ENCODE assay signal across 35 cellular contexts in the genomic region with DNA sequence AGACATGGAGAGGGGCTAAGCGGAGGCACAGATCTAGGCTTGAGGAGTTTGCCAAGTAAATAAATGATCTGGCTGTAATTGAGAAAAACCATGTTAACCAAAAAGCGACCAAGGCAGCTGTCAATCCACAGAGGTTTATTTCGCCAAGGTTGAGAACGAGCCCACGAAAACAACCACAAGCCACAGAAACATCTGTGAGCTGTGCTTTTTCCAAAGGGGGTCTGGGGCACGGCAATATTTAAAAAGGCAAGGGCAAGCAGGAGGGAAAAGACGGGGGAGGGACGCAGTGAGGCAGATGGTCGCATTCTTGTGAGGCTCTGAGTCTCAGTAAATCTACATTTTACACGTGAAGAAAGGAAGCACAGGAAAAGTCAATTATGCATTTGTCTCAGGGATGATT. TPM values are rescaled to one million over a fixed set of nuclear protein-coding genes. Genes with fewer than 3 reads are reported as not detected.
DNase-seq lines count a peak whose midpoint lies in the region; ATAC-seq, FAIRE-seq and TF ChIP-seq lines count a peak whose summit lies in the region.
"Had no signal": no experiment of that assay in that cellular context is flagged by ENCODE, and none has a peak within 500 bp of the region (broad histone marks: within the 10 kb centered on the region; RNA-seq: fewer than 3 reads in every experiment).

No MANE protein-coding gene starts in this region.

- H3K18ac ChIP-seq in H9 (ENCODE audit: insufficient read length, low read depth, low read length) = no peak overlapping the region

- H3K4me3 ChIP-seq in HepG2 (replicated peaks in 1 of 3; ENCODE audit: insufficient read depth in 1 of 3, low read depth in 2 of 3, low read length in 3 of 3) (no peak overlapping the region), upper lobe of left lung (no peak overlapping the region)
- H3K4me3 ChIP-seq: heart left ventricle, prostate gland, sigmoid colon, tibial artery had no signal

- FAIRE-seq in HepG2 (lab: Jason Lieb, UNC) = no peak
- FAIRE-seq: G401.6 had no signal

- H2BK120ac ChIP-seq in H9 (ENCODE audit: low read depth, low read length, poor library complexity, severe bottlenecking) = no peak overlapping the region

- H3K14ac ChIP-seq in H9 (ENCODE audit: insufficient read depth, low read length) = no peak overlapping the region

- no TSS peak for BruUV-seq in HepG2 (replicated peaks; lab: Mats Ljungman, UMichigan)

- H2BK20ac ChIP-seq in H9 (ENCODE audit: low read depth, low read length, poor library complexity, severe bottlenecking) = no peak overlapping the region

- H3K23ac ChIP-seq in H9 (ENCODE audit: insufficient read length, low read depth, low read length) = no peak overlapping the region

- no peak overlapping the region for H2AK5ac ChIP-seq in H9 (ENCODE audit: insufficient read length, low read length)

- POLR2A ChIA-PET in WTC11 (lab: Charles Lee) = no interaction called here
- POLR2A ChIA-PET in HepG2 (lab: Yijun Ruan, JAX) = interaction anchor here (1.0 kb wide), 1 partner anchor 78 kb away, joined by 3 read pairs; the partner anchor contains the start of gene MARCHF6

- H3K4me1 Mint-ChIP-seq in H9 (peaks cover 26 to 29% of the 10 kb centered on the region in 2 experiments), WTC11 (peaks cover 34% of the 10 kb centered on the region)
- H3K4me1 Mint-ChIP-seq in stimulated activated naive CD8-positive, alpha-beta T cell treated with anti-CD3 and anti-CD28 coated beads, Interleukin-15, Interleukin-2, amounts not matched to agents 100 ng/mL and 50 ng/mL, for 24 hours (ENCODE audit: low read depth) = peaks cover 12% of the 10 kb centered on the region

- in situ Hi-C loops in HepG2 (cut with HindIII; ENCODE audit: extremely low pct_ligation_motif_present, low pct_unique_long_range_greater_than_20kb) = no loop called here
- in situ Hi-C loops in GM13977 (cut with MboI; ENCODE audit: low pct_unique_long_range_greater_than_20kb, low sequenced_read_pairs, unreplicated experiment) = no loop called here

- no peak for DNase-seq in H9
- DNase-seq in WTC11 (ENCODE audit: low spot score) = no peak
- no peak for DNase-seq in HepG2 (ENCODE audit: low spot score)
- no peak for DNase-seq in upper lobe of left lung
- DNase-seq in GM13977 (ENCODE audit: low spot score) = no peak
- DNase-seq: activated CD4-positive, alpha-beta T cell treated with anti-CD3 and anti-CD28 coated beads for 1 hour; activated CD8-positive, alpha-beta T cell treated with anti-CD3 and anti-CD28 coated beads for 36 hours; activated gamma-delta T cell; activated T-cell treated with anti-CD3 and anti-CD28 coated beads, Interleukin-2, amount 50 U/mL, for 1 hour; brain microvascular endothelial cell; C1 segment of cervical spinal cord; COR-L47; DMS53; effector CD4-positive, alpha-beta T cell; H7; heart left ventricle; KG1; mammary epithelial cell; MM.1S; NCI-H1417; NCI-H2081; NCI-H226; NCI-H774; RPMI8226; sigmoid colon; SK-N-SH; stimulated activated CD4-positive, alpha-beta T cell treated with anti-CD3 and anti-CD28 coated beads, Interleukin-4, amount 100 ng/mL, for 4 hours; stimulated activated naive CD4-positive, alpha-beta T cell; T-helper 2 cell; tibial artery had no signal

- no peak overlapping the region for H2BK5ac ChIP-seq in H9 (ENCODE audit: insufficient read length, low read length)

- H3K27ac ChIP-seq in H9 (ENCODE audit: insufficient read length, low read depth, low read length) (no peak overlapping the region), HepG2 (ENCODE audit: extremely low read length, insufficient read depth, low read length) (no peak overlapping the region), upper lobe of left lung (no peak overlapping the region)
- H3K27ac ChIP-seq: brain microvascular endothelial cell, heart left ventricle, neutrophil, prostate gland, sigmoid colon, tibial artery had no signal

- H2BK12ac ChIP-seq in H9 (ENCODE audit: insufficient read length, low read depth, low read length) = no peak overlapping the region

- H3K4me1 ChIP-seq in H9 (ENCODE audit: insufficient read depth, low read length) (peaks cover 4% of the 10 kb centered on the region; the same call in 1 of the 2 replicates), HepG2 (ENCODE audit: insufficient read depth, low read length) (peaks cover 23% of the 10 kb centered on the region), upper lobe of left lung (no peaks in the 10 kb centered on the region)
- H3K4me1 ChIP-seq: heart left ventricle, prostate gland, sigmoid colon, tibial artery had no signal

- no CpG with 5 or more reads among the region's 10 CpGs for whole genome bisulfite sequencing in H9 (ENCODE audit: extremely low coverage, insufficient read length, low lambda C conversion rate)
- 87% methylated on average over 10 of the region's 10 CpGs for WGBS in HepG2 (ENCODE audit: low lambda C conversion rate)
- WGBS in upper lobe of left lung, 2 donors = 61 to 78% methylated on average over 10 of the region's 10 CpGs

- H4K20me1 ChIP-seq in H9 (ENCODE audit: control insufficient read depth, insufficient read depth, insufficient read length) (no peaks in the 10 kb centered on the region), HepG2 (ENCODE audit: insufficient read depth, low read length) (no peaks in the 10 kb centered on the region)

- no peak overlapping the region for H3K56ac ChIP-seq in H9 (ENCODE audit: insufficient read length, low read depth, low read length)

- no peak overlapping the region for H3K4ac ChIP-seq in H9 (ENCODE audit: low read depth, low read length)

- H3K79me1 ChIP-seq in H9 (ENCODE audit: insufficient read depth, low read depth, low read length, poor library complexity, severe bottlenecking) = no peaks in the 10 kb centered on the region

- peaks cover 0 to 7% (median 5%) of the 10 kb centered on the region in 3 experiments; a peak in 3 of 7 replicates for H3K36me3 Mint-ChIP-seq in H9 (ENCODE audit: insufficient read depth in 1 of 3, low read depth in 3 of 3)
- peaks cover 3% of the 10 kb centered on the region for H3K36me3 Mint-ChIP-seq in WTC11
- H3K36me3 Mint-ChIP-seq in stimulated activated naive CD8-positive, alpha-beta T cell treated with anti-CD3 and anti-CD28 coated beads, Interleukin-15, Interleukin-2, amounts not matched to agents 100 ng/mL and 50 ng/mL, for 24 hours (ENCODE audit: low read depth) = no peaks in the 10 kb centered on the region

- H4K8ac ChIP-seq in H9 (replicated peaks; ENCODE audit: insufficient read length, low read depth, low read length) = no peak overlapping the region

- no peak for TF ChIP-seq POLR2A in HepG2 (IDR thresholded peaks at IDR 0.05; ENCODE audit: insufficient read depth in 1 of 2, low read depth in 2 of 2, low read length in 2 of 2)
- TF ChIP-seq POLR2A in upper lobe of left lung (IDR thresholded peaks at IDR 0.05) = no peak

- H3K4me3 Mint-ChIP-seq in H9 (no peak overlapping the region), WTC11 (no peak overlapping the region)
- no peak overlapping the region for H3K4me3 Mint-ChIP-seq in stimulated activated naive CD8-positive, alpha-beta T cell treated with anti-CD3 and anti-CD28 coated beads, Interleukin-15, Interleukin-2, amounts not matched to agents 100 ng/mL and 50 ng/mL, for 24 hours
- H3K4me3 Mint-ChIP-seq: activated CD8-positive, alpha-beta T cell treated with anti-CD3 and anti-CD28 coated beads for 36 hours had no signal

- no peaks in the 10 kb centered on the region for H3K79me2 ChIP-seq in H9 (ENCODE audit: insufficient read depth, low read length)
- no peaks in the 10 kb centered on the region for H3K79me2 ChIP-seq in HepG2 (ENCODE audit: insufficient read depth, low read length)

- H3K27me3 Mint-ChIP-seq in H9 (ENCODE audit: low read depth) (no peaks in the 10 kb centered on the region; the same call in 1 of the 2 replicates), WTC11 (ENCODE audit: low read depth) (no peaks in the 10 kb centered on the region; the same call in 1 of the 2 replicates)
- H3K27me3 Mint-ChIP-seq in stimulated activated naive CD8-positive, alpha-beta T cell treated with anti-CD3 and anti-CD28 coated beads, Interleukin-15, Interleukin-2, amounts not matched to agents 100 ng/mL and 50 ng/mL, for 24 hours = peaks cover 5% of the 10 kb centered on the region

- H4K5ac ChIP-seq in H9 (ENCODE audit: insufficient read length, low read depth, low read length) = no peak overlapping the region

- no peaks in the 10 kb centered on the region for H3K27me3 ChIP-seq in H9 (ENCODE audit: insufficient read depth, low read length)
- H3K27me3 ChIP-seq in HepG2 (ENCODE audit: control insufficient read depth in 1 of 2, insufficient read depth in 2 of 2, low read length in 2 of 2) = no peaks in the 10 kb centered on the region
- no peaks in the 10 kb centered on the region for H3K27me3 ChIP-seq in upper lobe of left lung
- H3K27me3 ChIP-seq: brain microvascular endothelial cell, heart left ventricle, sigmoid colon, tibial artery had no signal

- ATAC-seq in WTC11 (no peak), HepG2 (no peak), HG03457 (IDR thresholded peaks at IDR 0.05; ENCODE audit: unreplicated experiment) (no peak), upper lobe of left lung (ENCODE audit: low FRiP score in 2 of 2) (no peak)
- ATAC-seq: activated CD8-positive, alpha-beta T cell treated with anti-CD3 and anti-CD28 coated beads for 36 hours; heart left ventricle had no signal

- CTCF ChIA-PET in WTC11 (lab: Charles Lee) = interaction anchor here (0.9 to 1.4 kb wide), 2 partner anchors 9 to 89 kb away, joined by 3 to 10 read pairs; no protein-coding TSS in a partner anchor
- CTCF ChIA-PET in HepG2 (lab: Yijun Ruan, JAX; ENCODE audit: low intra/inter-chr PET ratio, low total read pairs) = no interaction called here

- H2AFZ ChIP-seq in H9 (ENCODE audit: low read length) (no peak overlapping the region), HepG2 (ENCODE audit: low read length) (no peak overlapping the region)

- H3K9me3 Mint-ChIP-seq in H9 (peaks cover 3 to 6% of the 10 kb centered on the region in 2 experiments; a peak in 4 of 5 replicates), WTC11 (no peaks in the 10 kb centered on the region)
- H3K9me3 Mint-ChIP-seq in stimulated activated naive CD8-positive, alpha-beta T cell treated with anti-CD3 and anti-CD28 coated beads, Interleukin-15, Interleukin-2, amounts not matched to agents 100 ng/mL and 50 ng/mL, for 24 hours = no peaks in the 10 kb centered on the region
- H3K9me3 Mint-ChIP-seq: activated CD8-positive, alpha-beta T cell treated with anti-CD3 and anti-CD28 coated beads for 36 hours had no signal

- TF ChIP-seq CTCF in H9 (conservative IDR thresholded peaks at IDR 0.05) (no peak), WTC11 (IDR thresholded peaks at IDR 0.05) (no peak), HepG2 (CRISPR knock-in tag; IDR thresholded peaks at IDR 0.05) (no peak), upper lobe of left lung (IDR thresholded peaks at IDR 0.05) (no peak), GM13977 (IDR thresholded peaks at IDR 0.05; ENCODE audit: extremely low read depth, insufficient read depth, missing control alignments) (no peak)

- H3K9me3 ChIP-seq in H9 (ENCODE audit: control insufficient read depth, low read depth, low read length) (no peaks in the 10 kb centered on the region), HepG2 (ENCODE audit: low read length) (no peaks in the 10 kb centered on the region), upper lobe of left lung (no peaks in the 10 kb centered on the region)
- H3K9me3 ChIP-seq: neutrophil, prostate gland, sigmoid colon, SK-N-SH, tibial artery had no signal

- TF ChIP-seq EP300 in HepG2 (IDR thresholded peaks at IDR 0.05; ENCODE audit: low read depth in 2 of 2, low read length in 2 of 2) = no peak
- no peak for TF ChIP-seq EP300 in HepG2 (CRISPR knock-in tag; IDR thresholded peaks at IDR 0.05; ENCODE audit: borderline replicate concordance)
- TF ChIP-seq EP300 in upper lobe of left lung (IDR thresholded peaks at IDR 0.05) = no peak

- H4K91ac ChIP-seq in H9 (ENCODE audit: insufficient read length, low read depth, low read length) = no peak overlapping the region

- no peaks in the 10 kb centered on the region for H3K23me2 ChIP-seq in H9 (ENCODE audit: insufficient read length, low read depth, low read length, poor library complexity, severe bottlenecking)

- intact Hi-C loops in HepG2 (cut with micrococcal nuclease; ENCODE audit: unreplicated experiment) = no loop called here

- no peak overlapping the region for H3T11ph ChIP-seq in H9 (ENCODE audit: low read length)

- H2BK15ac ChIP-seq in H9 (ENCODE audit: low read depth, low read length) = no peak overlapping the region

- H3K9ac ChIP-seq in H9 (ENCODE audit: extremely low read depth, insufficient read length, low read length) = no peak overlapping the region
- no peak overlapping the region for H3K9ac ChIP-seq in HepG2 (ENCODE audit: insufficient read depth, low read depth, low read length)
- H3K9ac ChIP-seq: SK-N-SH had no signal

- TF ChIP-seq RAD21 in HepG2 (CRISPR knock-in tag; IDR thresholded peaks at IDR 0.05) = no peak

- H3K36me3 ChIP-seq in HepG2 (replicated peaks in 1 of 2; ENCODE audit: control insufficient read depth in 1 of 2, insufficient read depth in 2 of 2, low read length in 2 of 2) (no peaks in the 10 kb centered on the region; a peak in 1 of 5 replicates), upper lobe of left lung (no peaks in the 10 kb centered on the region)
- H3K36me3 ChIP-seq: brain microvascular endothelial cell, neutrophil, prostate gland had no signal

- H3K4me2 ChIP-seq in H9 (ENCODE audit: insufficient read depth, insufficient read length, low read length) (no peak overlapping the region), HepG2 (ENCODE audit: low read depth, low read length) (0 out of 2 replicates have a peak overlapping the region, but pooled peaks have one; percentile 4)
- H3K4me2 ChIP-seq: SK-N-SH had no signal

- peak overlapping the region; percentile 34 to 82 (median 55); a peak in 6 of 7 replicates for H3K27ac Mint-ChIP-seq in H9
- H3K27ac Mint-ChIP-seq in WTC11 = peak overlapping the region; percentile 63
- peak overlapping the region; percentile 22 for H3K27ac Mint-ChIP-seq in stimulated activated naive CD8-positive, alpha-beta T cell treated with anti-CD3 and anti-CD28 coated beads, Interleukin-15, Interleukin-2, amounts not matched to agents 100 ng/mL and 50 ng/mL, for 24 hours
- H3K27ac Mint-ChIP-seq: activated CD8-positive, alpha-beta T cell treated with anti-CD3 and anti-CD28 coated beads for 36 hours had no signal

RNA-seq across cellular contexts. Expression of gene CCT5, which starts 25.4 kb away (rescaled TPM):
- total RNA-seq in H9 (2021) (530 and 532 TPM in 2 replicates), WTC11 (2021) (481 to 548 TPM (median 496 TPM) in 3 replicates), HepG2 (2016; rRNA removed; fragmentation: Illumina TruSeq; extraction: Trizol) (708 and 1,053 TPM in 2 replicates), upper lobe of left lung (100 to 1,000 TPM in 4 of 6 donors, 10 to 100 TPM in 2; 33.5 to 191 (median 103) TPM)
- total RNA-seq in HepG2 (2016; cell fraction: cytosol; rRNA removed; fragmentation: Illumina TruSeq; extraction: Trizol; ENCODE audit: low read depth) = 114 and 133 TPM in 2 replicates
- 720 and 1,097 TPM in 2 replicates for total RNA-seq in HepG2 (2016; cell fraction: insoluble cytoplasmic fraction; rRNA removed; fragmentation: Illumina TruSeq; extraction: Trizol)
- total RNA-seq in HepG2 (2016; cell fraction: membrane; rRNA removed; fragmentation: Illumina TruSeq; extraction: Trizol) = 191 and 222 TPM in 2 replicates
- total RNA-seq in HepG2 (2016; cell fraction: nucleus; rRNA removed; fragmentation: Illumina TruSeq; extraction: Trizol) = 268 and 275 TPM in 2 replicates
- 294 and 319 TPM in 2 replicates for polyA plus RNA-seq in HepG2 (2011; rRNA removed)
- 302 and 393 TPM in 2 replicates for polyA plus RNA-seq in HepG2 (2011; cell fraction: cytosol; rRNA removed)
- polyA plus RNA-seq in HepG2 (2011; cell fraction: nucleus; rRNA removed) = 114 and 130 TPM in 2 replicates
- 339 and 386 TPM in 2 replicates for polyA plus RNA-seq in HepG2 (2012)
- 82.0 and 88.3 TPM in 2 replicates for polyA plus RNA-seq in HepG2 (2016; cell fraction: cytosol; fragmentation: Illumina TruSeq; extraction: Trizol; ENCODE audit: low read depth)
- 785 and 829 TPM in 2 replicates for polyA plus RNA-seq in HepG2 (2016; cell fraction: insoluble cytoplasmic fraction; fragmentation: Illumina TruSeq; extraction: Trizol; ENCODE audit: low read depth)
- 96.5 and 109 TPM in 2 replicates for polyA plus RNA-seq in HepG2 (2016; cell fraction: membrane; fragmentation: Illumina TruSeq; extraction: Trizol; ENCODE audit: low read depth)
- 284 and 310 TPM in 2 replicates for polyA plus RNA-seq in HepG2 (2016; cell fraction: nucleus; fragmentation: Illumina TruSeq; extraction: Trizol; ENCODE audit: insufficient read depth, low read depth)
- 354 and 1,739 TPM in 2 replicates for polyA minus RNA-seq in HepG2 (2011; rRNA and poly(A)+ RNA removed; ENCODE audit: low replicate concordance)
- 264 and 280 TPM in 2 replicates for polyA minus RNA-seq in HepG2 (2011; cell fraction: cytosol; rRNA and poly(A)+ RNA removed)
- 179 and 238 TPM in 2 replicates for polyA minus RNA-seq in HepG2 (2011; cell fraction: nucleus; rRNA and poly(A)+ RNA removed)

RNA-seq across cellular contexts. Expression of gene ATPSCKMT, which starts 25.8 kb away (rescaled TPM):
- 10.5 and 11.0 TPM in 2 replicates for total RNA-seq in H9 (2021)
- total RNA-seq in WTC11 (2021) = 10.3 to 15.7 TPM (median 11.8 TPM) in 3 replicates
- 12.1 and 15.0 TPM in 2 replicates for total RNA-seq in HepG2 (2016; rRNA removed; fragmentation: Illumina TruSeq; extraction: Trizol)
- 4.0 and 4.9 TPM in 2 replicates for total RNA-seq in HepG2 (2016; cell fraction: cytosol; rRNA removed; fragmentation: Illumina TruSeq; extraction: Trizol; ENCODE audit: low read depth)
- 13.6 and 19.6 TPM in 2 replicates for total RNA-seq in HepG2 (2016; cell fraction: insoluble cytoplasmic fraction; rRNA removed; fragmentation: Illumina TruSeq; extraction: Trizol)
- total RNA-seq in HepG2 (2016; cell fraction: membrane; rRNA removed; fragmentation: Illumina TruSeq; extraction: Trizol) = 4.1 and 5.4 TPM in 2 replicates
- 16.6 and 21.5 TPM in 2 replicates for total RNA-seq in HepG2 (2016; cell fraction: nucleus; rRNA removed; fragmentation: Illumina TruSeq; extraction: Trizol)
- polyA plus RNA-seq in HepG2 (2011; rRNA removed) = 3.7 and 5.7 TPM in 2 replicates
- polyA plus RNA-seq in HepG2 (2011; cell fraction: cytosol; rRNA removed) = 5.1 and 9.0 TPM in 2 replicates
- polyA plus RNA-seq in HepG2 (2011; cell fraction: nucleus; rRNA removed) = 3.9 and 7.9 TPM in 2 replicates
- polyA plus RNA-seq in HepG2 (2012) = 4.2 and 4.3 TPM in 2 replicates
- polyA plus RNA-seq in HepG2 (2016; cell fraction: cytosol; fragmentation: Illumina TruSeq; extraction: Trizol; ENCODE audit: low read depth) = 1.1 and 1.9 TPM in 2 replicates
- polyA plus RNA-seq in HepG2 (2016; cell fraction: insoluble cytoplasmic fraction; fragmentation: Illumina TruSeq; extraction: Trizol; ENCODE audit: low read depth) = 10.6 and 12.7 TPM in 2 replicates
- 2.4 and 2.7 TPM in 2 replicates for polyA plus RNA-seq in HepG2 (2016; cell fraction: membrane; fragmentation: Illumina TruSeq; extraction: Trizol; ENCODE audit: low read depth)
- 16.2 and 20.4 TPM in 2 replicates for polyA plus RNA-seq in HepG2 (2016; cell fraction: nucleus; fragmentation: Illumina TruSeq; extraction: Trizol; ENCODE audit: insufficient read depth, low read depth)
- polyA minus RNA-seq in HepG2 (2011; rRNA and poly(A)+ RNA removed; ENCODE audit: low replicate concordance) = 5.1 and 23.0 TPM in 2 replicates
- 2.2 and 4.3 TPM in 2 replicates for polyA minus RNA-seq in HepG2 (2011; cell fraction: cytosol; rRNA and poly(A)+ RNA removed)
- 17.3 and 18.8 TPM in 2 replicates for polyA minus RNA-seq in HepG2 (2011; cell fraction: nucleus; rRNA and poly(A)+ RNA removed)
- 10 to 100 TPM in 5 of 6 donors, 1 to 10 TPM in 1; 8.7 to 27.2 (median 14.0) TPM for total RNA-seq in upper lobe of left lung

RNA-seq across cellular contexts. Expression of gene CMBL, which starts 32.2 kb away (rescaled TPM):
- total RNA-seq in H9 (2021) = 12.2 and 12.6 TPM in 2 replicates
- total RNA-seq in WTC11 (2021) = 26.7 to 34.0 TPM (median 27.7 TPM) in 3 replicates
- 11.5 and 19.6 TPM in 2 replicates for total RNA-seq in HepG2 (2016; rRNA removed; fragmentation: Illumina TruSeq; extraction: Trizol)
- 5.2 TPM in 2 replicates for total RNA-seq in HepG2 (2016; cell fraction: cytosol; rRNA removed; fragmentation: Illumina TruSeq; extraction: Trizol; ENCODE audit: low read depth)
- 10.8 and 20.2 TPM in 2 replicates for total RNA-seq in HepG2 (2016; cell fraction: insoluble cytoplasmic fraction; rRNA removed; fragmentation: Illumina TruSeq; extraction: Trizol)
- 16.6 and 16.8 TPM in 2 replicates for total RNA-seq in HepG2 (2016; cell fraction: membrane; rRNA removed; fragmentation: Illumina TruSeq; extraction: Trizol)
- total RNA-seq in HepG2 (2016; cell fraction: nucleus; rRNA removed; fragmentation: Illumina TruSeq; extraction: Trizol) = 6.0 and 7.0 TPM in 2 replicates
- polyA plus RNA-seq in HepG2 (2011; rRNA removed) = 12.7 and 17.0 TPM in 2 replicates
- 17.0 and 27.6 TPM in 2 replicates for polyA plus RNA-seq in HepG2 (2011; cell fraction: cytosol; rRNA removed)
- polyA plus RNA-seq in HepG2 (2011; cell fraction: nucleus; rRNA removed) = 4.1 and 7.8 TPM in 2 replicates
- 16.9 and 18.5 TPM in 2 replicates for polyA plus RNA-seq in HepG2 (2012)
- 9.6 and 10.7 TPM in 2 replicates for polyA plus RNA-seq in HepG2 (2016; cell fraction: cytosol; fragmentation: Illumina TruSeq; extraction: Trizol; ENCODE audit: low read depth)
- 42.7 and 43.4 TPM in 2 replicates for polyA plus RNA-seq in HepG2 (2016; cell fraction: insoluble cytoplasmic fraction; fragmentation: Illumina TruSeq; extraction: Trizol; ENCODE audit: low read depth)
- polyA plus RNA-seq in HepG2 (2016; cell fraction: membrane; fragmentation: Illumina TruSeq; extraction: Trizol; ENCODE audit: low read depth) = 22.0 and 22.7 TPM in 2 replicates
- 16.1 and 16.6 TPM in 2 replicates for polyA plus RNA-seq in HepG2 (2016; cell fraction: nucleus; fragmentation: Illumina TruSeq; extraction: Trizol; ENCODE audit: insufficient read depth, low read depth)
- 30.1 and 125 TPM in 2 replicates for polyA minus RNA-seq in HepG2 (2011; rRNA and poly(A)+ RNA removed; ENCODE audit: low replicate concordance)
- polyA minus RNA-seq in HepG2 (2011; cell fraction: cytosol; rRNA and poly(A)+ RNA removed) = 17.9 and 19.5 TPM in 2 replicates
- 4.9 and 8.1 TPM in 2 replicates for polyA minus RNA-seq in HepG2 (2011; cell fraction: nucleus; rRNA and poly(A)+ RNA removed)
- total RNA-seq in upper lobe of left lung = 10 to 100 TPM in 2 of 6 donors, 1 to 10 TPM in 4; 8.0 to 19.1 (median 8.4) TPM
